Comparison of ENCODE assay signal across 15 cellular contexts in the genomic region with DNA sequence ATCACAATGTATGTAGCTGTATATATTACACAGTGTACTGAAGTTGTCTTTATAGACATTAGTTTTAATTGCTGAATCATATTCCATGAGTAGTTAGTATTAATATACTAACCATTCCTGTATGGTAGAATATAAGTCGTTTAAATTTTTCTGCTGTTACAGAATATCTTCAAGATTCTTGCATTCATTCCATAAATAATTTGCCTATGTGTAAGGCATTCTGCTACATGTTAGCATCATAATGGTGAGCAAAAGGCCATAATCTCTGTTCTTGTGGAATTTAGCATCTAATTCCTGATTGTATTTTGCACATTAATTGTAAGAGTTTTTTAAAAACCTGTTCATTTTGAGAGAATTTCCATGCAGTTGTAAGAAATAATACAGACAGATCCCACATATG.
"Had no signal": no experiment of that assay in that cellular context is flagged by ENCODE, and none has a peak within 500 bp of the region (broad histone marks: within the 10 kb centered on the region; RNA-seq: fewer than 3 reads in every experiment).

No MANE protein-coding gene starts in this region.

- H3K27me3 ChIP-seq: cardiac muscle cell, colonic mucosa had no signal

- H3K27ac ChIP-seq: cardiac muscle cell, colonic mucosa had no signal

- H3K9me3 ChIP-seq: colonic mucosa had no signal

- H3K27me3 Mint-ChIP-seq: activated CD4-positive, alpha-beta T cell treated with anti-CD3 and anti-CD28 coated beads, Interleukin-2, amount 10 ng/mL, durations not matched to agents 7 days and 5 days; activated naive CD8-positive, alpha-beta T cell treated with anti-CD3 and anti-CD28 coated beads, Interleukin-2, amount 50 U/mL, for 24 hours; progenitor cell of endocrine pancreas had no signal

- H3K4me3 ChIP-seq: cardiac muscle cell, colonic mucosa had no signal

- H3K36me3 ChIP-seq: colonic mucosa had no signal

- H3K9me3 Mint-ChIP-seq: activated CD4-positive, alpha-beta T cell treated with anti-CD3 and anti-CD28 coated beads, Interleukin-2, amount 10 ng/mL, durations not matched to agents 7 days and 5 days; activated naive CD4-positive, alpha-beta T cell treated with anti-CD3 and anti-CD28 coated beads for 36 hours; activated naive CD8-positive, alpha-beta T cell treated with anti-CD3 and anti-CD28 coated beads, Interleukin-2, amount 50 U/mL, for 24 hours; activated T-helper 1 cell treated with anti-CD3 and anti-CD28 coated beads, Interleukin-12 subunit alpha, Interleukin-12 subunit beta, Interleukin-2, Interleukin-4 antibody, amounts not matched to agents 30 ng/mL and 10 ng/mL and 1 ng/mL, durations not matched to agents 14 hours and 24 hours and 36 hours; natural killer cell; T-helper 2 cell treated with Interferon-gamma antibody and Interleukin-4, amounts not matched to agents 5 μg/mL and 100 μg/mL, for 36 hours had no signal

- DNase-seq: activated CD4-positive, alpha-beta T cell treated with anti-CD3 and anti-CD28 coated beads, Interleukin-2, amount 10 ng/mL, durations not matched to agents 7 days and 5 days; activated CD8-positive, alpha-beta memory T cell treated with anti-CD3 and anti-CD28 coated beads for 24 hours; activated naive CD4-positive, alpha-beta T cell treated with anti-CD3 and anti-CD28 coated beads for 36 hours; activated naive CD8-positive, alpha-beta T cell treated with anti-CD3 and anti-CD28 coated beads, Interleukin-2, amount 50 U/mL, for 24 hours; colonic mucosa; glutamatergic neuron; mesendoderm; natural killer cell; right cardiac atrium; stimulated activated naive CD8-positive, alpha-beta T cell treated with anti-CD3 and anti-CD28 coated beads, Interleukin-15, Interleukin-2, amounts not matched to agents 100 U/mL and 50 U/mL, for 24 hours had no signal

- ATAC-seq: activated naive CD8-positive, alpha-beta T cell treated with anti-CD3 and anti-CD28 coated beads, Interleukin-2, amount 50 U/mL, for 24 hours; esophagus mucosa; natural killer cell; right cardiac atrium; stimulated activated naive CD8-positive, alpha-beta T cell treated with anti-CD3 and anti-CD28 coated beads, Interleukin-15, Interleukin-2, amounts not matched to agents 100 U/mL and 50 U/mL, for 24 hours had no signal

- H3K27ac Mint-ChIP-seq: activated CD4-positive, alpha-beta T cell treated with anti-CD3 and anti-CD28 coated beads, Interleukin-2, amount 10 ng/mL, durations not matched to agents 7 days and 5 days; activated naive CD4-positive, alpha-beta T cell treated with anti-CD3 and anti-CD28 coated beads for 36 hours; activated naive CD8-positive, alpha-beta T cell treated with anti-CD3 and anti-CD28 coated beads, Interleukin-2, amount 50 U/mL, for 24 hours; activated T-helper 1 cell treated with anti-CD3 and anti-CD28 coated beads, Interleukin-12 subunit alpha, Interleukin-12 subunit beta, Interleukin-2, Interleukin-4 antibody, amounts not matched to agents 30 ng/mL and 10 ng/mL and 1 ng/mL, durations not matched to agents 14 hours and 24 hours and 36 hours; natural killer cell; T-helper 2 cell treated with Interferon-gamma antibody and Interleukin-4, amounts not matched to agents 5 μg/mL and 100 μg/mL, for 36 hours had no signal

- H3K4me1 ChIP-seq: colonic mucosa had no signal

- H3K4me3 Mint-ChIP-seq: activated CD4-positive, alpha-beta T cell treated with anti-CD3 and anti-CD28 coated beads, Interleukin-2, amount 10 ng/mL, durations not matched to agents 7 days and 5 days; activated naive CD4-positive, alpha-beta T cell treated with anti-CD3 and anti-CD28 coated beads for 36 hours; activated naive CD8-positive, alpha-beta T cell treated with anti-CD3 and anti-CD28 coated beads, Interleukin-2, amount 50 U/mL, for 24 hours; activated T-helper 1 cell treated with anti-CD3 and anti-CD28 coated beads, Interleukin-12 subunit alpha, Interleukin-12 subunit beta, Interleukin-2, Interleukin-4 antibody, amounts not matched to agents 30 ng/mL and 10 ng/mL and 1 ng/mL, durations not matched to agents 14 hours and 24 hours and 36 hours; natural killer cell; T-helper 2 cell treated with Interferon-gamma antibody and Interleukin-4, amounts not matched to agents 5 μg/mL and 100 μg/mL, for 36 hours had no signal
